Comparison of ENCODE assay signal across 8 cellular contexts in the genomic region with DNA sequence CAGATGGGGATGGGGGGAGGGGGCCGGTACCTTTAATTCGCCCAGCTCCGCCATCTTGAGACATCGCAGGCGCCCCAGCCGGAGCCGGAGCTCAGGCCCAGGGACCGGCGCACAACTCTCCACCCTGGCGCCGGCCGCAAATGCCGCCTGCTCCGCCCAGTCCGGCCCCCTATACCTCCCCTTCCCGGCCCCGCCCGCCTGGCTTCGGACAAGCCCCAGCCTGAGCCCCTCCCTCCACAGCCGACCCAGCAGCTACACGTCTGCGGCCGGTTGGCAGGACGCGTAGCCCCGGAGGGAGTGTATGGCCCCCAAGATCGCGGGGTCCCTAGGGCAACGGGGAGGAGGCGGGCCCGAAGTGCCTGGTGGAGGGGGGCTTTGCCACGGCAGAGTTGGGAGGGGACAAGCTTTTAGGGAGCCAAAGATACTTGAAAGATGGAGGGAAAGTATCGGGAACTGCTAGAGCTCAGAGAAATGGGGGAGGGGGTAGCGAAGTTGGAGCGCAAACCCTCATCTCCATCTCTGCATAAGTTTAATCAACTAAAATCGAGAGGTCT. TPM values are rescaled to one million over a fixed set of nuclear protein-coding genes. Genes with fewer than 3 reads are reported as not detected.
DNase-seq lines count a peak whose midpoint lies in the region; ATAC-seq and TF ChIP-seq lines count a peak whose summit lies in the region.

A gene (minus strand): TSS at position 145 of the 554 bp plus-strand sequence. CDS start 91 bp downstream, at position 54.

- no peaks in the 10 kb centered on the region for H3K27me3 ChIP-seq in right lobe of liver

- no peaks in the 10 kb centered on the region for H3K9me3 ChIP-seq in right lobe of liver

- peak; percentile 79 for ATAC-seq in GM19372 (IDR thresholded peaks at IDR 0.05; ENCODE audit: low read depth, unreplicated experiment)
- peak; percentile 89 for ATAC-seq in HG03521 (IDR thresholded peaks at IDR 0.05; ENCODE audit: unreplicated experiment)
- peak; percentile 93 to 96 (median 94) for ATAC-seq in right lobe of liver

- under 1% methylated on average over 23 of the region's 36 CpGs for WGBS in right lobe of liver (ENCODE audit: insufficient coverage, low coverage, low lambda C conversion rate, missing lambda C conversion rate)

- TF ChIP-seq CTCF in C4-2B (conservative IDR thresholded peaks at IDR 0.05) (no peak), right lobe of liver (IDR thresholded peaks at IDR 0.05) (no peak)

- peak; percentile 95 for DNase-seq in NCI-H748 (lab: John Stamatoyannopoulos, UW; ENCODE audit: unreplicated experiment)
- DNase-seq in activated CD4-positive, alpha-beta T cell treated with anti-CD3 and anti-CD28 coated beads, Interleukin-2, amount 50 U/mL, for 48 hours: peak; percentile 90 to 93
- DNase-seq in dermis blood vessel endothelial cell: peak; percentile 98
- peak; percentile 98 for DNase-seq in right lobe of liver
- DNase-seq in stimulated activated CD4-positive, alpha-beta T cell treated with anti-CD3 and anti-CD28 coated beads, Interleukin-4, amount 100 ng/mL, for 24 hours: peak; percentile 84

- intact Hi-C loops in right lobe of liver (cut with DNase I): loop anchor here in 1 of 2 donors (10.0 kb wide), 1 partner anchor 46 kb away; no protein-coding TSS in a partner anchor

- peak; percentile 49 for TF ChIP-seq POLR2A in right lobe of liver (IDR thresholded peaks at IDR 0.05)

- H3K36me3 ChIP-seq in right lobe of liver: peaks cover 0 to 25% (median 5%) of the 10 kb centered on the region in 4 donors

- H3K4me3 ChIP-seq in right lobe of liver: peak within 1 kb of the TSS; percentile 54 to 80 (median 71)

- peak within 1 kb of the TSS; percentile 71 for H3K27ac ChIP-seq in C4-2B
- H3K27ac ChIP-seq in right lobe of liver: peak within 1 kb of the TSS; percentile 45 to 61 (median 55)

- H3K4me1 ChIP-seq in right lobe of liver: peaks cover 0 to 12% (median 0%) of the 10 kb centered on the region in 4 donors

RNA-seq across cellular contexts. Expression of the gene that starts here (rescaled TPM):
- 6.1 and 10.7 TPM in 2 replicates for total RNA-seq in dermis blood vessel endothelial cell
- total RNA-seq in right lobe of liver: 1 to 10 TPM; 5.5 to 8.9 (median 6.7) TPM

Comparison
In these comparisons a context has a peak if more than half of its experiments do, and no peak if none do; other contexts are left out.
1. Peak in every context shown above with its lines: DNase-seq, ATAC-seq, H3K4me3 ChIP-seq and H3K27ac ChIP-seq.